ENCODE assay signal across 8 cellular contexts in the genomic region with DNA sequence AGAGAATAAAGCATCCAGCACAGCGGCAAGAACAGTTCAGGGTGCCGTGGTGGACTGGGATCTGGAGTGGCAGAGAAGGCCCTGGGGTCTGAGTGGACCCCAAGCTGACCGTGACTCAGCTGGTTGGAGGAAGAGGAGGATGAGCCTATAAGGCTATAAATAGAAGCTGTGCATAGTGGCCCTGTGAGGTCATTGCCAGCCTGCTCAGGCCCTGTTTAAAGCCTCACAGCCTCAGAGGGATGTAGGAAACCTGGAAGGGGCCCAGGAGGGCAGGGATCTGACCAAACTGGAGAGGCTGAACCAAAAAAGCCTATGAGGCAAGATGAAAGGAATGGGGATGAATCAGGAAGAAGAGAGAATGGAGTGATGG. TPM values are rescaled to one million over a fixed set of nuclear protein-coding genes. Genes with fewer than 3 reads are reported as not detected.
DNase-seq lines count a peak whose midpoint lies in the region; ATAC-seq and TF ChIP-seq lines count a peak whose summit lies in the region.

No MANE protein-coding gene starts in this region.

- ATAC-seq in GM18858 (IDR thresholded peaks at IDR 0.05; ENCODE audit: unreplicated experiment) = no peak

- no peak overlapping the region for H3K4me3 ChIP-seq in AG09309 (ENCODE audit: control insufficient read depth, low read depth, low read length)

- DNase-seq in AG09309 (ENCODE audit: low read depth) (peak; percentile 81), RPMI7951 (ENCODE audit: low read depth) (peak; percentile 91), fibroblast of the conjunctiva (ENCODE audit: low read depth) (peak; percentile 81), non-pigmented ciliary epithelial cell (ENCODE audit: low read depth) (peak; percentile 79), COLO829 (ENCODE audit: low spot score) (no peak), HUDEP-2 (lab: John Stamatoyannopoulos, UW; ENCODE audit: unreplicated experiment in 76 of 76) (no peak)
- DNase-seq in activated CD4-positive, alpha-beta T cell treated with anti-CD3 and anti-CD28 coated beads for 48 hours = no peak

- TF ChIP-seq CTCF in AG09309 (IDR thresholded peaks at IDR 0.05; ENCODE audit: control insufficient read depth, insufficient read depth, low read depth, low read length, missing control alignments) = no peak

RNA-seq across cellular contexts. Expression of a gene that starts 11.3 kb away (rescaled TPM):
- 0.20 and 0.60 TPM in 2 replicates for total RNA-seq in RPMI7951 (2014; rRNA removed; shearing (Covaris generic))

RNA-seq across cellular contexts. Expression of a gene that starts 19.1 kb away (rescaled TPM):
- total RNA-seq in RPMI7951 (2014; rRNA removed; shearing (Covaris generic)) = 80.4 and 101 TPM in 2 replicates

RNA-seq across cellular contexts. Expression of a gene that starts 27.8 kb away (rescaled TPM):
- total RNA-seq in RPMI7951 (2014; rRNA removed; shearing (Covaris generic)) = 32.7 and 33.3 TPM in 2 replicates

Comparison
In these comparisons a context has a peak if more than half of its experiments do, and no peak if none do; other contexts are left out.
1. DNase-seq: peak in AG09309 (single experiment), RPMI7951 (single experiment), fibroblast of the conjunctiva (single experiment) and non-pigmented ciliary epithelial cell (single experiment); none in COLO829 (single experiment), HUDEP-2 (0 of 76) and activated CD4-positive, alpha-beta T cell treated with anti-CD3 and anti-CD28 coated beads for 48 hours (single experiment).